In the genomic region with DNA sequence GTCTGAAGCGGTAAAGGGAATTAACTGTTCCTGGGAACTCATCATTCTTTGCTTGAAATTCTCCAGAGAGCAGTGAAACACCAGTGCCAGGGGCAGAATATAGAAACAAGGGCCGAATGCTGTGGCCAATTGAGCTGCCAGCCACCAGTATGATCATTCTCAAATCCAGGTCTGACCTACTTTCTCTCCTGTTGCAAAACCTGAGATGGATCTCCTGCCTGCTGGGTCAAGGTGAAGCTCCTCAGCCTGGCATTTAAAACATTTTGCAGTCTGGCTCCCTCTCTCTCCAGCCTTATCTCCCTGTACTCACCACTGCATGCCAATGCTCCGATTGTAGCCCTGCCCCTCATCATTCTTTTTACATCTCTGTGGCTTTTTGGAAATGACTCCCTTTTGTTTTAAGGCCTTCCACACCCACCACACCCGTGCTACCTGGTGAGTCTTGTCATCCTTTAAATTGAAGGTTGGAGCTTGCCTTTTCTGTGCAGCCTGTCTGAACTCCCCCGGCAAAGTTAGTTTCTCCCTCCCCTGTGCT, we compare ENCODE assay signal across 1 cellular context.
TF ChIP-seq lines count a peak whose summit lies in the region.

No MANE protein-coding gene starts in this region.

TF ChIP-seq in HepG2, 621 proteins besides CTCF, POLR2A, EP300 and RAD21 (continued from another document and continues in another):
- TF ChIP-seq, protein P1, sequence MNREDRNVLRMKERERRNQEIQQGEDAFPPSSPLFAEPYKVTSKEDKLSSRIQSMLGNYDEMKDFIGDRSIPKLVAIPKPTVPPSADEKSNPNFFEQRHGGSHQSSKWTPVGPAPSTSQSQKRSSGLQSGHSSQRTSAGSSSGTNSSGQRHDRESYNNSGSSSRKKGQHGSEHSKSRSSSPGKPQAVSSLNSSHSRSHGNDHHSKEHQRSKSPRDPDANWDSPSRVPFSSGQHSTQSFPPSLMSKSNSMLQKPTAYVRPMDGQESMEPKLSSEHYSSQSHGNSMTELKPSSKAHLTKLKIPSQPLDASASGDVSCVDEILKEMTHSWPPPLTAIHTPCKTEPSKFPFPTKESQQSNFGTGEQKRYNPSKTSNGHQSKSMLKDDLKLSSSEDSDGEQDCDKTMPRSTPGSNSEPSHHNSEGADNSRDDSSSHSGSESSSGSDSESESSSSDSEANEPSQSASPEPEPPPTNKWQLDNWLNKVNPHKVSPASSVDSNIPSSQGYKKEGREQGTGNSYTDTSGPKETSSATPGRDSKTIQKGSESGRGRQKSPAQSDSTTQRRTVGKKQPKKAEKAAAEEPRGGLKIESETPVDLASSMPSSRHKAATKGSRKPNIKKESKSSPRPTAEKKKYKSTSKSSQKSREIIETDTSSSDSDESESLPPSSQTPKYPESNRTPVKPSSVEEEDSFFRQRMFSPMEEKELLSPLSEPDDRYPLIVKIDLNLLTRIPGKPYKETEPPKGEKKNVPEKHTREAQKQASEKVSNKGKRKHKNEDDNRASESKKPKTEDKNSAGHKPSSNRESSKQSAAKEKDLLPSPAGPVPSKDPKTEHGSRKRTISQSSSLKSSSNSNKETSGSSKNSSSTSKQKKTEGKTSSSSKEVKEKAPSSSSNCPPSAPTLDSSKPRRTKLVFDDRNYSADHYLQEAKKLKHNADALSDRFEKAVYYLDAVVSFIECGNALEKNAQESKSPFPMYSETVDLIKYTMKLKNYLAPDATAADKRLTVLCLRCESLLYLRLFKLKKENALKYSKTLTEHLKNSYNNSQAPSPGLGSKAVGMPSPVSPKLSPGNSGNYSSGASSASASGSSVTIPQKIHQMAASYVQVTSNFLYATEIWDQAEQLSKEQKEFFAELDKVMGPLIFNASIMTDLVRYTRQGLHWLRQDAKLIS (CRISPR knock-in tag; IDR thresholded peaks at IDR 0.05), result no peak
- TF ChIP-seq NR3C1 (CRISPR knock-in tag; IDR thresholded peaks at IDR 0.05) (no peak), SOX13 (IDR thresholded peaks at IDR 0.05) (no peak), SOX13 (CRISPR knock-in tag; conservative IDR thresholded peaks at IDR 0.05 in 1 of 2, IDR thresholded peaks at IDR 0.05 in 1 of 2) (peak in 1 of 2 experiments; percentile 8; a peak in 1 of 4 replicates), ZNF484 (CRISPR knock-in tag; IDR thresholded peaks at IDR 0.05; ENCODE audit: borderline replicate concordance, low read depth) (no peak), RARA (CRISPR knock-in tag; IDR thresholded peaks at IDR 0.05) (peak; percentile 64), SOX6 (IDR thresholded peaks at IDR 0.05) (no peak), SOX6 (CRISPR knock-in tag; IDR thresholded peaks at IDR 0.05) (no peak), TARDBP (CRISPR knock-in tag; IDR thresholded peaks at IDR 0.05) (no peak), ATF7-NPFF (CRISPR knock-in tag; IDR thresholded peaks at IDR 0.05; ENCODE audit: low read depth) (no peak), SKI (IDR thresholded peaks at IDR 0.05; ENCODE audit: partially characterized antibody) (no peak), ZBTB1 (CRISPR knock-in tag; IDR thresholded peaks at IDR 0.05; ENCODE audit: borderline replicate concordance) (no peak), NR2F6 (IDR thresholded peaks at IDR 0.05) (no peak), NR2F6 (CRISPR knock-in tag; IDR thresholded peaks at IDR 0.05) (peak; percentile 37; the same call in 1 of the 2 replicates), REST (IDR thresholded peaks at IDR 0.05; ENCODE audit: borderline replicate concordance in 1 of 2, low read depth in 1 of 2, low read length in 2 of 2) (no peak), SRSF4 (IDR thresholded peaks at IDR 0.05; ENCODE audit: low read depth, low read length, poor library complexity, severe bottlenecking) (no peak), ZNF234 (CRISPR knock-in tag; conservative IDR thresholded peaks at IDR 0.05) (no peak), TEAD3 (CRISPR knock-in tag; optimal IDR thresholded peaks at IDR 0.05; ENCODE audit: borderline replicate concordance) (peak; percentile 39), ZNF841 (CRISPR knock-in tag; IDR thresholded peaks at IDR 0.05; ENCODE audit: borderline replicate concordance) (no peak), ZMYM4 (CRISPR knock-in tag; IDR thresholded peaks at IDR 0.05) (0 out of 2 replicates have a peak, but pooled peaks have one; percentile 38), MAF1 (CRISPR knock-in tag; IDR thresholded peaks at IDR 0.05; ENCODE audit: borderline replicate concordance) (no peak), KIAA2018 (CRISPR knock-in tag; IDR thresholded peaks at IDR 0.05; ENCODE audit: borderline replicate concordance) (no peak), MIXL1 (CRISPR knock-in tag; IDR thresholded peaks at IDR 0.05) (no peak), PRDM15 (CRISPR knock-in tag; IDR thresholded peaks at IDR 0.05) (peak; percentile 72)
- TF ChIP-seq, protein P2, sequence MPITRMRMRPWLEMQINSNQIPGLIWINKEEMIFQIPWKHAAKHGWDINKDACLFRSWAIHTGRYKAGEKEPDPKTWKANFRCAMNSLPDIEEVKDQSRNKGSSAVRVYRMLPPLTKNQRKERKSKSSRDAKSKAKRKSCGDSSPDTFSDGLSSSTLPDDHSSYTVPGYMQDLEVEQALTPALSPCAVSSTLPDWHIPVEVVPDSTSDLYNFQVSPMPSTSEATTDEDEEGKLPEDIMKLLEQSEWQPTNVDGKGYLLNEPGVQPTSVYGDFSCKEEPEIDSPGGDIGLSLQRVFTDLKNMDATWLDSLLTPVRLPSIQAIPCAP (CRISPR knock-in tag; IDR thresholded peaks at IDR 0.05; ENCODE audit: low read depth), result no peak
- TF ChIP-seq, protein P3, sequence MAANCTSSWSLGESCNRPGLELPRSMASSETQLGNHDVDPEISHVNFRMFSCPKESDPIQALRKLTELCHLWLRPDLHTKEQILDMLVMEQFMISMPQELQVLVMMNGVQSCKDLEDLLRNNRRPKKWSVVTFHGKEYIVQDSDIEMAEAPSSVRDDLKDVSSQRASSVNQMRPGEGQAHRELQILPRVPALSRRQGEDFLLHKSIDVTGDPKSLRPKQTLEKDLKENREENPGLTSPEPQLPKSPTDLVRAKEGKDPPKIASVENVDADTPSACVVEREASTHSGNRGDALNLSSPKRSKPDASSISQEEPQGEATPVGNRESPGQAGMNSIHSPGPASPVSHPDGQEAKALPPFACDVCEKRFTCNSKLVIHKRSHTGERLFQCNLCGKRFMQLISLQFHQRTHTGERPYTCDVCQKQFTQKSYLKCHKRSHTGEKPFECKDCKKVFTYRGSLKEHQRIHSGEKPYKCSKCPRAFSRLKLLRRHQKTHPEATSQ (CRISPR knock-in tag; IDR thresholded peaks at IDR 0.05; ENCODE audit: borderline replicate concordance), result no peak
- TF ChIP-seq, protein P4, sequence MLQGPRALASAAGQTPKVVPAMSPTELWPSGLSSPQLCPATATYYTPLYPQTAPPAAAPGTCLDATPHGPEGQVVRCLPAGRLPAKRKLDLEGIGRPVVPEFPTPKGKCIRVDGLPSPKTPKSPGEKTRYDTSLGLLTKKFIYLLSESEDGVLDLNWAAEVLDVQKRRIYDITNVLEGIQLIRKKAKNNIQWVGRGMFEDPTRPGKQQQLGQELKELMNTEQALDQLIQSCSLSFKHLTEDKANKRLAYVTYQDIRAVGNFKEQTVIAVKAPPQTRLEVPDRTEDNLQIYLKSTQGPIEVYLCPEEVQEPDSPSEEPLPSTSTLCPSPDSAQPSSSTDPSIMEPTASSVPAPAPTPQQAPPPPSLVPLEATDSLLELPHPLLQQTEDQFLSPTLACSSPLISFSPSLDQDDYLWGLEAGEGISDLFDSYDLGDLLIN (CRISPR knock-in tag; IDR thresholded peaks at IDR 0.05; ENCODE audit: borderline replicate concordance), result no peak
